Comparison of ENCODE assay signal across 8 cellular contexts in genomic region chr16:57447142-57447962, GRCh38. TPM values are rescaled to one million over a fixed set of nuclear protein-coding genes. Genes with fewer than 3 reads are reported as not detected.
DNase-seq lines count a peak whose midpoint lies in the region; ATAC-seq and TF ChIP-seq lines count a peak whose summit lies in the region.

CIAPIN1 (minus strand) TSS chr16:57447385; CDS start chr16:57440928, 6,457 bp downstream.
COQ9 (plus strand) TSS chr16:57447479; CDS start chr16:57447506, 27 bp downstream.

- intact Hi-C loops in activated naive CD4-positive, alpha-beta T cell treated with anti-CD3 and anti-CD28 coated beads for 36 hours (cut with micrococcal nuclease) = loop anchor here (1.0 to 5.0 kb wide), 7 partner anchors 15 to 680 kb away; partner anchors contain the start of genes ARL2BP, CCDC102A, CFAP20 and KATNB1

- peaks cover 6% of the 10 kb centered on the region for H3K36me3 Mint-ChIP-seq in activated naive CD4-positive, alpha-beta T cell treated with anti-CD3 and anti-CD28 coated beads for 36 hours (ENCODE audit: low read depth)

- DNase-seq in GM04503 (ENCODE audit: low read depth) = peak; percentile 51
- peak; percentile 47 for DNase-seq in HFF-Myc (ENCODE audit: extremely low read depth, low read depth)
- DNase-seq in NAMALWA (ENCODE audit: low spot score) = peak; percentile 96
- peak; percentile 94 for DNase-seq in SK-N-DZ (ENCODE audit: low spot score)
- peak; percentile 96 for DNase-seq in activated naive CD4-positive, alpha-beta T cell treated with anti-CD3 and anti-CD28 coated beads for 36 hours
- peak; percentile 60 for DNase-seq in non-pigmented ciliary epithelial cell (ENCODE audit: low read depth)
- peak; percentile 36 to 94 (median 79) for DNase-seq in substantia nigra (lab: John Stamatoyannopoulos, UW)

- WGBS in gastroesophageal sphincter (ENCODE audit: low coverage in 1 of 2), 2 donors = 0% methylated on average over 6 to 8 of the region's 70 CpGs

- peak; percentile 88 to 89 for TF ChIP-seq POLR2A in gastroesophageal sphincter (IDR thresholded peaks at IDR 0.05)

- H3K27me3 Mint-ChIP-seq in activated naive CD4-positive, alpha-beta T cell treated with anti-CD3 and anti-CD28 coated beads for 36 hours (ENCODE audit: low read depth) = no peaks in the 10 kb centered on the region

- H3K27ac Mint-ChIP-seq in activated naive CD4-positive, alpha-beta T cell treated with anti-CD3 and anti-CD28 coated beads for 36 hours = peak within 1 kb of the TSS; percentile 86

- peak within 1 kb of the TSS; percentile 85 to 95 (median 94) for H3K27ac ChIP-seq in gastroesophageal sphincter
- H3K27ac ChIP-seq in substantia nigra (ENCODE audit: low read depth, low read length, poor library complexity, severe bottlenecking) = peak within 1 kb of the TSS; percentile 86

- H3K9me3 Mint-ChIP-seq in activated naive CD4-positive, alpha-beta T cell treated with anti-CD3 and anti-CD28 coated beads for 36 hours = no peaks in the 10 kb centered on the region

- peaks cover 42% of the 10 kb centered on the region for H3K4me1 Mint-ChIP-seq in activated naive CD4-positive, alpha-beta T cell treated with anti-CD3 and anti-CD28 coated beads for 36 hours (ENCODE audit: low read depth)

- TF ChIP-seq CTCF in HFF-Myc (IDR thresholded peaks at IDR 0.05; ENCODE audit: low read depth, low read length, missing control alignments) (no peak), gastroesophageal sphincter (IDR thresholded peaks at IDR 0.05) (peak in 1 of 4 experiments; percentile 29)

- H3K4me1 ChIP-seq in gastroesophageal sphincter = peaks cover 0 to 55% (median 12%) of the 10 kb centered on the region in 3 donors

- ATAC-seq in gastroesophageal sphincter = peak; percentile 99

- no peaks in the 10 kb centered on the region for H3K9me3 ChIP-seq in gastroesophageal sphincter

- peaks cover 0 to 18% of the 10 kb centered on the region in 2 donors for H3K36me3 ChIP-seq in gastroesophageal sphincter

- H3K4me3 ChIP-seq in HFF-Myc (replicated peaks; ENCODE audit: low read depth, low read length) = peak within 1 kb of the TSS; percentile 95
- peak within 1 kb of the TSS; percentile 81 to 88 for H3K4me3 ChIP-seq in gastroesophageal sphincter

- CTCF ChIA-PET in activated naive CD4-positive, alpha-beta T cell treated with anti-CD3 and anti-CD28 coated beads for 36 hours (lab: Charles Lee) = interaction anchor here (0.6 to 3.2 kb wide), 11 partner anchors 9 to 203 kb away, joined by 3 to 14 read pairs (median 3); partner anchors contain the start of gene POLR2C

- no peak for TF ChIP-seq EP300 in gastroesophageal sphincter (IDR thresholded peaks at IDR 0.05)

- H3K4me3 Mint-ChIP-seq in activated naive CD4-positive, alpha-beta T cell treated with anti-CD3 and anti-CD28 coated beads for 36 hours = peak within 1 kb of the TSS; percentile 86

- H3K27me3 ChIP-seq in gastroesophageal sphincter = no peaks in the 10 kb centered on the region

RNA-seq across cellular contexts. Expression of gene CIAPIN1, which starts in this region (rescaled TPM):
- polyA plus RNA-seq in SK-N-DZ (2014; cell fraction: cytosol; rRNA removed) = 112 and 130 TPM in 2 replicates
- 71.4 and 74.6 TPM in 2 replicates for polyA plus RNA-seq in SK-N-DZ (2014; cell fraction: nucleus; rRNA removed)
- total RNA-seq in activated naive CD4-positive, alpha-beta T cell treated with anti-CD3 and anti-CD28 coated beads for 36 hours = 10 to 100 TPM; 29.5 to 31.0 TPM
- total RNA-seq in gastroesophageal sphincter = 10 to 100 TPM; 19.1 to 32.4 (median 25.8) TPM

RNA-seq across cellular contexts. Expression of gene COQ9, which starts in this region (rescaled TPM):
- 96.0 and 101 TPM in 2 replicates for polyA plus RNA-seq in SK-N-DZ (2014; cell fraction: cytosol; rRNA removed)
- polyA plus RNA-seq in SK-N-DZ (2014; cell fraction: nucleus; rRNA removed) = 203 and 222 TPM in 2 replicates
- total RNA-seq in activated naive CD4-positive, alpha-beta T cell treated with anti-CD3 and anti-CD28 coated beads for 36 hours = 10 to 100 TPM; 30.6 TPM
- 100 to 1,000 TPM in 1 of 4 donors, 10 to 100 TPM in 3; 45.0 to 122 (median 84.9) TPM for total RNA-seq in gastroesophageal sphincter

Comparison
In these comparisons a context has a peak if more than half of its experiments do, and no peak if none do; other contexts are left out.
1. Peak in every context shown above with its lines: DNase-seq, ATAC-seq, H3K4me3 ChIP-seq and H3K27ac ChIP-seq.